Comparison of ENCODE assay signal across 8 cellular contexts in the genomic region with DNA sequence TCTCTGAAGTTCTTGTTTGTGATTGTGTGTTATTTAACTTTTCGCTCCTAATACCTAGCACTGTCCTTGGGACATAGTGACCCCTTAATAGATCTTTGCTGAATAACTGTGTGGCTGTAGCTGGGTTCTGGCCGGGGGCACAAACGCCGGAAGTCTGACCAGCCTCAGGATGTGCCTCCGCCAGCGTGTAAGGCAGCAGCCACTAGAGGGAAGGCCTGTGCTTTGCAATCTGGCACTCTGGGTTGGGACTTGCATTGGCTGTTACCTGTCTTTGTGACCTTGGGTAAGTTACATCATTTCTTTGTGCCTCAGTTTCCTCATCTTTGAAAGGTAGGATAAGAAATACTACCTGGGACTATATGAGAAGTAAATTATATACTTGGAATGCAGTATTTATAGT.
A peak's percentile ranks its signal among the peaks of the same experiment; 100 is the strongest.
DNase-seq lines count a peak whose midpoint lies in the region; ATAC-seq and TF ChIP-seq lines count a peak whose summit lies in the region.

No MANE protein-coding gene starts in this region.

- peaks cover 77% of the 10 kb centered on the region for H3K4me1 Mint-ChIP-seq in chondrocyte (ENCODE audit: low read depth)
- H3K4me1 Mint-ChIP-seq in naive B cell: peaks cover 6 to 10% (median 7%) of the 10 kb centered on the region in 3 donors

- no peaks in the 10 kb centered on the region for H3K9me3 Mint-ChIP-seq in chondrocyte (ENCODE audit: low read depth)
- H3K9me3 Mint-ChIP-seq in naive B cell: peaks cover 0 to 13% (median 6%) of the 10 kb centered on the region in 7 donors

- H3K27ac Mint-ChIP-seq in chondrocyte (ENCODE audit: unreplicated experiment): peak overlapping the region; percentile 67
- H3K27ac Mint-ChIP-seq in naive B cell: peak overlapping the region in 4 of 6 donors; percentile 7 to 65 (median 42)

- H3K36me3 Mint-ChIP-seq in chondrocyte (ENCODE audit: low read depth) (peaks cover 36% of the 10 kb centered on the region), naive B cell (peaks cover 5 to 17% of the 10 kb centered on the region in 2 donors)

- TF ChIP-seq CTCF in GM12872 (IDR thresholded peaks at IDR 0.05; ENCODE audit: insufficient read depth, low read depth, low read length) (peak; percentile 74), chondrocyte (IDR thresholded peaks at IDR 0.05) (peak; percentile 62)

- in situ Hi-C loops in KBM-7 (cut with MboI; ENCODE audit: low pct_unique_long_range_greater_than_20kb, low sequenced_read_pairs): no loop called here

- no peak for DNase-seq in chondrocyte (ENCODE audit: low spot score)
- no peak for DNase-seq in naive B cell
- no peak for DNase-seq in stimulated activated CD4-positive, alpha-beta T cell treated with anti-CD3 and anti-CD28 coated beads, Interleukin-1b, Interleukin-23, amount 100 ng/mL, for 48 hours
- no peak for DNase-seq in NCI-H128 (lab: John Stamatoyannopoulos, UW; ENCODE audit: unreplicated experiment)
- DNase-seq in KBM-7: no peak
- no peak for DNase-seq in DMS79 treated with DMSO at 0.1 percent for 48 hours (lab: John Stamatoyannopoulos, UW)

- no peak overlapping the region for H3K4me3 Mint-ChIP-seq in chondrocyte (ENCODE audit: unreplicated experiment)
- peak overlapping the region in 4 of 8 donors; percentile 24 to 78 (median 40) for H3K4me3 Mint-ChIP-seq in naive B cell

- H3K27me3 Mint-ChIP-seq in chondrocyte (ENCODE audit: low read depth) (no peaks in the 10 kb centered on the region), naive B cell (no peaks in the 10 kb centered on the region)

- ATAC-seq in HG02852 (IDR thresholded peaks at IDR 0.05; ENCODE audit: unreplicated experiment) (peak; percentile 70), naive B cell (ENCODE audit: low read depth in 2 of 2) (no peak)
